ENCODE assay signal across 14 cellular contexts in the genomic region with DNA sequence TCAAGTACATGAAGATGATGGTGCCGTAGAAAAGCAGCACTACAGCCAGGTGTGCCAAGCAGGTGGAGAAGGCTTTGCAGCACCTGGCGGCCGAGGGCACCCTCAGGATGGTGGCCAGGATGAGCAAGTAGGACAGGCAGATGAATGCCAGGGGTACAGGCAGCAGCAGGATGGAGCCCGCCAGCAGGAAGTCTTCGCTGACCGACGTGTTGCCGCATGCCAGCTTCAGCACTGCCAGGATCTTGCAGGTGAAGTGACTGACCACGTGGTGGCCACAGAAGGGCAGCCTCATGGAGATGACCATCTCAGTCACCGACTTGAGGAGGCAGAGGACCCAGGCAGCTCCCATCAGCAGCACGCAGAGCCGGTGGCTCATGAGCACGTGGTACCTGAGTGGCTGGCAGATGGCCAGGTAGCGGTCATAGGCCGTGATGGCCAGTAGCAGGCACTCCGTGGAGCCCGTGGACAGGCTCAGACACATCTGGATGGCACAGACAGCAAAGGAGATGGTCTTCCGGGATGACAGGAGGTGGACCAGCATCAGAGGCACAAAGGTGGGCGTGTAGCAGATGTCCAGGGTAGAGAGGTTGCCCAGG. TPM values are rescaled to one million over a fixed set of nuclear protein-coding genes. Genes with fewer than 3 reads are reported as not detected.
DNase-seq lines count a peak whose midpoint lies in the region; ATAC-seq and TF ChIP-seq lines count a peak whose summit lies in the region.
"Had no signal": no experiment of that assay in that cellular context is flagged by ENCODE, and none has a peak within 500 bp of the region (broad histone marks: within the 10 kb centered on the region; RNA-seq: fewer than 3 reads in every experiment).

No MANE protein-coding gene starts in this region.

- no peak for ATAC-seq in GM21576 (IDR thresholded peaks at IDR 0.05; ENCODE audit: unreplicated experiment)

- DNase-seq in activated CD8-positive, alpha-beta memory T cell treated with anti-CD3 and anti-CD28 coated beads, Interleukin-2, amount 50 U/mL, for 48 hours = peak; percentile 35
- DNase-seq in activated CD8-positive, alpha-beta memory T cell treated with anti-CD3 and anti-CD28 coated beads, Interleukin-2, amount 50 U/mL, for 4 hours = no peak
- DNase-seq in epithelial cell of esophagus (ENCODE audit: low read depth) (peak; percentile 49), ureter (ENCODE audit: low spot score) (peak; percentile 64), RPMI8226 (no peak)
- DNase-seq: Caco-2, H9, NCI-H1417, NCI-H2029, NCI-H524 had no signal

- TF ChIP-seq CTCF in epithelial cell of esophagus (IDR thresholded peaks at IDR 0.05; ENCODE audit: insufficient read depth, low read depth, low read length, missing control alignments) = no peak

- no peak overlapping the region for H3K4me3 ChIP-seq in epithelial cell of esophagus (ENCODE audit: low read length)

RNA-seq across cellular contexts. Expression of a gene that starts 0.5 kb away (rescaled TPM):
- total RNA-seq in ureter = not detected
- total RNA-seq: A673, Caco-2, H9, LHCN-M2, SK-MEL-5 had no signal

RNA-seq across cellular contexts. Expression of a gene that starts 36.3 kb away (rescaled TPM):
- 7.2 TPM for total RNA-seq in ureter
- total RNA-seq: A673, Caco-2, H9, SK-MEL-5 had no signal

RNA-seq across cellular contexts. Expression of a gene that starts 39.6 kb away (rescaled TPM):
- total RNA-seq in ureter = 1.9 TPM
- total RNA-seq: Caco-2, H9, SK-MEL-5 had no signal

RNA-seq across cellular contexts. Expression of a gene that starts 40.7 kb away (rescaled TPM):
- total RNA-seq in ureter = 32.3 TPM

RNA-seq across cellular contexts. Expression of a gene that starts 41.2 kb away (rescaled TPM):
- total RNA-seq in ureter = 0.26 TPM
- total RNA-seq: A673, Caco-2, H9, LHCN-M2, SK-MEL-5 had no signal

Comparison
In these comparisons a context has a peak if more than half of its experiments do, and no peak if none do; other contexts are left out.
1. DNase-seq: peak in activated CD8-positive, alpha-beta memory T cell treated with anti-CD3 and anti-CD28 coated beads, Interleukin-2, amount 50 U/mL, for 48 hours (single experiment), epithelial cell of esophagus (single experiment) and ureter (single experiment); none in activated CD8-positive, alpha-beta memory T cell treated with anti-CD3 and anti-CD28 coated beads, Interleukin-2, amount 50 U/mL, for 4 hours (single experiment) and RPMI8226 (single experiment).